In the genomic region with DNA sequence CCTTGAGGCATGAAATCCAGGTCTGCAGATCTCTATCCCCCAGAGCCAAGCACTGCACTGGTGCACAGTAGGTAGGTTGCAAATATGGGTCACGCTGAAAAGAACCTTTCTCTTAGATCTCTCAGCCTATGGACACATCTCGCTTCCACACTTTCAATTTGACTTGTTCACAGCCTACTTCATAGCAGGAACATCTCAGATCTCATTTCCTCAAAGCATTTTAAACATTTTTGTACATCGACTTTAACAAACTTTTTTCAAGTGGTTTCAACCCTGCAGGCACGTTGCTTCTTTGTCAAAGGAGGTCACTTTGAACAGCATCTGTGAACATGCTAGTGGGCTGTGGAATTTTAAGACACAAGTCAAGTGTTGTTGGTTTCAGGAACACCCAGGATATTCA, we compare ENCODE assay signal across 1 cellular context.
A peak's percentile ranks its signal among the peaks of the same experiment; 100 is the strongest.
TF ChIP-seq lines count a peak whose summit lies in the region.

No MANE protein-coding gene starts in this region.

TF ChIP-seq in GM12878, 131 proteins besides CTCF, POLR2A, EP300 and RAD21 (continued from another document):
- TF ChIP-seq, protein P1, sequence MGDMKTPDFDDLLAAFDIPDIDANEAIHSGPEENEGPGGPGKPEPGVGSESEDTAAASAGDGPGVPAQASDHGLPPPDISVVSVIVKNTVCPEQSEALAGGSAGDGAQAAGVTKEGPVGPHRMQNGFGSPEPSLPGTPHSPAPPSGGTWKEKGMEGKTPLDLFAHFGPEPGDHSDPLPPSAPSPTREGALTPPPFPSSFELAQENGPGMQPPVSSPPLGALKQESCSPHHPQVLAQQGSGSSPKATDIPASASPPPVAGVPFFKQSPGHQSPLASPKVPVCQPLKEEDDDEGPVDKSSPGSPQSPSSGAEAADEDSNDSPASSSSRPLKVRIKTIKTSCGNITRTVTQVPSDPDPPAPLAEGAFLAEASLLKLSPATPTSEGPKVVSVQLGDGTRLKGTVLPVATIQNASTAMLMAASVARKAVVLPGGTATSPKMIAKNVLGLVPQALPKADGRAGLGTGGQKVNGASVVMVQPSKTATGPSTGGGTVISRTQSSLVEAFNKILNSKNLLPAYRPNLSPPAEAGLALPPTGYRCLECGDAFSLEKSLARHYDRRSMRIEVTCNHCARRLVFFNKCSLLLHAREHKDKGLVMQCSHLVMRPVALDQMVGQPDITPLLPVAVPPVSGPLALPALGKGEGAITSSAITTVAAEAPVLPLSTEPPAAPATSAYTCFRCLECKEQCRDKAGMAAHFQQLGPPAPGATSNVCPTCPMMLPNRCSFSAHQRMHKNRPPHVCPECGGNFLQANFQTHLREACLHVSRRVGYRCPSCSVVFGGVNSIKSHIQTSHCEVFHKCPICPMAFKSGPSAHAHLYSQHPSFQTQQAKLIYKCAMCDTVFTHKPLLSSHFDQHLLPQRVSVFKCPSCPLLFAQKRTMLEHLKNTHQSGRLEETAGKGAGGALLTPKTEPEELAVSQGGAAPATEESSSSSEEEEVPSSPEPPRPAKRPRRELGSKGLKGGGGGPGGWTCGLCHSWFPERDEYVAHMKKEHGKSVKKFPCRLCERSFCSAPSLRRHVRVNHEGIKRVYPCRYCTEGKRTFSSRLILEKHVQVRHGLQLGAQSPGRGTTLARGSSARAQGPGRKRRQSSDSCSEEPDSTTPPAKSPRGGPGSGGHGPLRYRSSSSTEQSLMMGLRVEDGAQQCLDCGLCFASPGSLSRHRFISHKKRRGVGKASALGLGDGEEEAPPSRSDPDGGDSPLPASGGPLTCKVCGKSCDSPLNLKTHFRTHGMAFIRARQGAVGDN (IDR thresholded peaks at IDR 0.05): 0 out of 2 replicates have a peak, but pooled peaks have one; percentile 55
- TF ChIP-seq JUNB (IDR thresholded peaks at IDR 0.05): peak; percentile 93
- TF ChIP-seq CHD2 (IDR thresholded peaks at IDR 0.05; ENCODE audit: borderline replicate concordance, low read depth, low read length): 0 out of 2 replicates have a peak, but pooled peaks have one; percentile 5
- no peak for TF ChIP-seq SP1 (IDR thresholded peaks at IDR 0.05; ENCODE audit: low read depth, low read length)
- TF ChIP-seq EED (IDR thresholded peaks at IDR 0.05; ENCODE audit: low read depth): peak; percentile 97
- TF ChIP-seq POLR2AphosphoS2 (IDR thresholded peaks at IDR 0.05; ENCODE audit: low read depth, low read length): no peak
- no peak for TF ChIP-seq EZH2 (IDR thresholded peaks at IDR 0.05; ENCODE audit: borderline replicate concordance, control insufficient read depth, low read depth, low read length)
- no peak for TF ChIP-seq BMI1 (IDR thresholded peaks at IDR 0.05; ENCODE audit: borderline replicate concordance)
- TF ChIP-seq ATF7 (IDR thresholded peaks at IDR 0.05; ENCODE audit: low read depth): peak; percentile 46; the same call in 1 of the 2 replicates
- peak; percentile 46; the same call in 1 of the 2 replicates for TF ChIP-seq ZNF217 (IDR thresholded peaks at IDR 0.05)
- peak; percentile 10; the same call in 1 of the 2 replicates for TF ChIP-seq PAX5 (IDR thresholded peaks at IDR 0.05; ENCODE audit: borderline replicate concordance, low read depth, low read length)
- TF ChIP-seq NFYA (IDR thresholded peaks at IDR 0.05; ENCODE audit: borderline replicate concordance, low read depth, low read length): no peak
- no peak for TF ChIP-seq FOXK2 (IDR thresholded peaks at IDR 0.05)
- TF ChIP-seq, protein P2, sequence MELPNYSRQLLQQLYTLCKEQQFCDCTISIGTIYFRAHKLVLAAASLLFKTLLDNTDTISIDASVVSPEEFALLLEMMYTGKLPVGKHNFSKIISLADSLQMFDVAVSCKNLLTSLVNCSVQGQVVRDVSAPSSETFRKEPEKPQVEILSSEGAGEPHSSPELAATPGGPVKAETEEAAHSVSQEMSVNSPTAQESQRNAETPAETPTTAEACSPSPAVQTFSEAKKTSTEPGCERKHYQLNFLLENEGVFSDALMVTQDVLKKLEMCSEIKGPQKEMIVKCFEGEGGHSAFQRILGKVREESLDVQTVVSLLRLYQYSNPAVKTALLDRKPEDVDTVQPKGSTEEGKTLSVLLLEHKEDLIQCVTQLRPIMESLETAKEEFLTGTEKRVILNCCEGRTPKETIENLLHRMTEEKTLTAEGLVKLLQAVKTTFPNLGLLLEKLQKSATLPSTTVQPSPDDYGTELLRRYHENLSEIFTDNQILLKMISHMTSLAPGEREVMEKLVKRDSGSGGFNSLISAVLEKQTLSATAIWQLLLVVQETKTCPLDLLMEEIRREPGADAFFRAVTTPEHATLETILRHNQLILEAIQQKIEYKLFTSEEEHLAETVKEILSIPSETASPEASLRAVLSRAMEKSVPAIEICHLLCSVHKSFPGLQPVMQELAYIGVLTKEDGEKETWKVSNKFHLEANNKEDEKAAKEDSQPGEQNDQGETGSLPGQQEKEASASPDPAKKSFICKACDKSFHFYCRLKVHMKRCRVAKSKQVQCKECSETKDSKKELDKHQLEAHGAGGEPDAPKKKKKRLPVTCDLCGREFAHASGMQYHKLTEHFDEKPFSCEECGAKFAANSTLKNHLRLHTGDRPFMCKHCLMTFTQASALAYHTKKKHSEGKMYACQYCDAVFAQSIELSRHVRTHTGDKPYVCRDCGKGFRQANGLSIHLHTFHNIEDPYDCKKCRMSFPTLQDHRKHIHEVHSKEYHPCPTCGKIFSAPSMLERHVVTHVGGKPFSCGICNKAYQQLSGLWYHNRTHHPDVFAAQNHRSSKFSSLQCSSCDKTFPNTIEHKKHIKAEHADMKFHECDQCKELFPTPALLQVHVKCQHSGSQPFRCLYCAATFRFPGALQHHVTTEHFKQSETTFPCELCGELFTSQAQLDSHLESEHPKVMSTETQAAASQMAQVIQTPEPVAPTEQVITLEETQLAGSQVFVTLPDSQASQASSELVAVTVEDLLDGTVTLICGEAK (IDR thresholded peaks at IDR 0.05; ENCODE audit: borderline replicate concordance): no peak
- peak; percentile 57; the same call in 1 of the 2 replicates for TF ChIP-seq CREM (IDR thresholded peaks at IDR 0.05; ENCODE audit: low read depth)
- TF ChIP-seq, protein P3, sequence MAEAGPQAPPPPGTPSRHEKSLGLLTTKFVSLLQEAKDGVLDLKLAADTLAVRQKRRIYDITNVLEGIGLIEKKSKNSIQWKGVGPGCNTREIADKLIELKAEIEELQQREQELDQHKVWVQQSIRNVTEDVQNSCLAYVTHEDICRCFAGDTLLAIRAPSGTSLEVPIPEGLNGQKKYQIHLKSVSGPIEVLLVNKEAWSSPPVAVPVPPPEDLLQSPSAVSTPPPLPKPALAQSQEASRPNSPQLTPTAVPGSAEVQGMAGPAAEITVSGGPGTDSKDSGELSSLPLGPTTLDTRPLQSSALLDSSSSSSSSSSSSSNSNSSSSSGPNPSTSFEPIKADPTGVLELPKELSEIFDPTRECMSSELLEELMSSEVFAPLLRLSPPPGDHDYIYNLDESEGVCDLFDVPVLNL (IDR thresholded peaks at IDR 0.05; ENCODE audit: low read depth, low read length): no peak
- peak; percentile 95 for TF ChIP-seq IKZF1 (conservative IDR thresholded peaks at IDR 0.05)
- peak; percentile 94 for TF ChIP-seq IRF4 (IDR thresholded peaks at IDR 0.05; ENCODE audit: low read depth, low read length)
- TF ChIP-seq MEF2A (IDR thresholded peaks at IDR 0.05; ENCODE audit: insufficient read depth, low read depth, low read length): peak; percentile 82
- peak; percentile 71; the same call in 1 of the 2 replicates for TF ChIP-seq MTA2 (IDR thresholded peaks at IDR 0.05; ENCODE audit: low read depth)
- peak; percentile 84 for TF ChIP-seq SPI1 (IDR thresholded peaks at IDR 0.05; ENCODE audit: borderline replicate concordance, insufficient read depth, low read depth, low read length)
- TF ChIP-seq TCF7 (IDR thresholded peaks at IDR 0.05; ENCODE audit: borderline replicate concordance): peak; percentile 35; the same call in 1 of the 2 replicates
- TF ChIP-seq DPF2 (IDR thresholded peaks at IDR 0.05): peak; percentile 97
- TF ChIP-seq FOS (IDR thresholded peaks at IDR 0.05; ENCODE audit: borderline replicate concordance, extremely low read depth, insufficient read length): no peak
- peak; percentile 67; the same call in 1 of the 2 replicates for TF ChIP-seq BCL11A (IDR thresholded peaks at IDR 0.05; ENCODE audit: low read depth, low read length)
- TF ChIP-seq ETV6 (conservative IDR thresholded peaks at IDR 0.05 in 1 of 2, IDR thresholded peaks at IDR 0.05 in 1 of 2; ENCODE audit: borderline replicate concordance in 1 of 2, low read depth in 1 of 2): peak in 1 of 2 experiments; percentile 74; a peak in 2 of 4 replicates
- peak; percentile 67 for TF ChIP-seq NBN (IDR thresholded peaks at IDR 0.05)
- peak; percentile 57; the same call in 1 of the 2 replicates for TF ChIP-seq CREB1 (IDR thresholded peaks at IDR 0.05; ENCODE audit: low read depth)
- TF ChIP-seq, protein P4, sequence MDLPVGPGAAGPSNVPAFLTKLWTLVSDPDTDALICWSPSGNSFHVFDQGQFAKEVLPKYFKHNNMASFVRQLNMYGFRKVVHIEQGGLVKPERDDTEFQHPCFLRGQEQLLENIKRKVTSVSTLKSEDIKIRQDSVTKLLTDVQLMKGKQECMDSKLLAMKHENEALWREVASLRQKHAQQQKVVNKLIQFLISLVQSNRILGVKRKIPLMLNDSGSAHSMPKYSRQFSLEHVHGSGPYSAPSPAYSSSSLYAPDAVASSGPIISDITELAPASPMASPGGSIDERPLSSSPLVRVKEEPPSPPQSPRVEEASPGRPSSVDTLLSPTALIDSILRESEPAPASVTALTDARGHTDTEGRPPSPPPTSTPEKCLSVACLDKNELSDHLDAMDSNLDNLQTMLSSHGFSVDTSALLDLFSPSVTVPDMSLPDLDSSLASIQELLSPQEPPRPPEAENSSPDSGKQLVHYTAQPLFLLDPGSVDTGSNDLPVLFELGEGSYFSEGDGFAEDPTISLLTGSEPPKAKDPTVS (IDR thresholded peaks at IDR 0.05; ENCODE audit: low read depth, low read length): no peak
- TF ChIP-seq, protein P5, sequence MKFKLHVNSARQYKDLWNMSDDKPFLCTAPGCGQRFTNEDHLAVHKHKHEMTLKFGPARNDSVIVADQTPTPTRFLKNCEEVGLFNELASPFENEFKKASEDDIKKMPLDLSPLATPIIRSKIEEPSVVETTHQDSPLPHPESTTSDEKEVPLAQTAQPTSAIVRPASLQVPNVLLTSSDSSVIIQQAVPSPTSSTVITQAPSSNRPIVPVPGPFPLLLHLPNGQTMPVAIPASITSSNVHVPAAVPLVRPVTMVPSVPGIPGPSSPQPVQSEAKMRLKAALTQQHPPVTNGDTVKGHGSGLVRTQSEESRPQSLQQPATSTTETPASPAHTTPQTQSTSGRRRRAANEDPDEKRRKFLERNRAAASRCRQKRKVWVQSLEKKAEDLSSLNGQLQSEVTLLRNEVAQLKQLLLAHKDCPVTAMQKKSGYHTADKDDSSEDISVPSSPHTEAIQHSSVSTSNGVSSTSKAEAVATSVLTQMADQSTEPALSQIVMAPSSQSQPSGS (IDR thresholded peaks at IDR 0.05; ENCODE audit: low read length): peak; percentile 56; the same call in 1 of the 2 replicates
- TF ChIP-seq MTA3 (IDR thresholded peaks at IDR 0.05; ENCODE audit: borderline replicate concordance, low read length): peak; percentile 77; the same call in 1 of the 2 replicates
- TF ChIP-seq, protein P6, sequence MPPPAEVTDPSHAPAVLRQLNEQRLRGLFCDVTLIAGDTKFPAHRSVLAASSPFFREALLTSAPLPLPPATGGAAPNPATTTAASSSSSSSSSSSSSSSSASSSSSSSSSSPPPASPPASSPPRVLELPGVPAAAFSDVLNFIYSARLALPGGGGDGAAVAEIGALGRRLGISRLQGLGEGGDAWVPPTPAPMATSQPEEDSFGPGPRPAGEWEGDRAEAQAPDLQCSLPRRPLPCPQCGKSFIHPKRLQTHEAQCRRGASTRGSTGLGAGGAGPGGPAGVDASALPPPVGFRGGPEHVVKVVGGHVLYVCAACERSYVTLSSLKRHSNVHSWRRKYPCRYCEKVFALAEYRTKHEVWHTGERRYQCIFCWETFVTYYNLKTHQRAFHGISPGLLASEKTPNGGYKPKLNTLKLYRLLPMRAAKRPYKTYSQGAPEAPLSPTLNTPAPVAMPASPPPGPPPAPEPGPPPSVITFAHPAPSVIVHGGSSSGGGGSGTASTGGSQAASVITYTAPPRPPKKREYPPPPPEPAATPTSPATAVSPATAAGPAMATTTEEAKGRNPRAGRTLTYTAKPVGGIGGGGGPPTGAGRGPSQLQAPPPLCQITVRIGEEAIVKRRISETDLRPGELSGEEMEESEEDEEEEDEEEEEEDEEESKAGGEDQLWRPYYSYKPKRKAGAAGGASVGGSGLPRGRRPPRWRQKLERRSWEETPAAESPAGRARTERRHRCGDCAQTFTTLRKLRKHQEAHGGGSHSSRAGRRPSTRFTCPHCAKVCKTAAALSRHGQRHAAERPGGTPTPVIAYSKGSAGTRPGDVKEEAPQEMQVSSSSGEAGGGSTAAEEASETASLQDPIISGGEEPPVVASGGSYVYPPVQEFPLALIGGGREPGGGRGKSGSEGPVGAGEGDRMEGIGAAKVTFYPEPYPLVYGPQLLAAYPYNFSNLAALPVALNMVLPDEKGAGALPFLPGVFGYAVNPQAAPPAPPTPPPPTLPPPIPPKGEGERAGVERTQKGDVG (CRISPR knock-in tag; IDR thresholded peaks at IDR 0.05): no peak
- peak; percentile 89 for TF ChIP-seq NFIC (IDR thresholded peaks at IDR 0.05; ENCODE audit: low read depth, low read length)
- TF ChIP-seq, protein P7, sequence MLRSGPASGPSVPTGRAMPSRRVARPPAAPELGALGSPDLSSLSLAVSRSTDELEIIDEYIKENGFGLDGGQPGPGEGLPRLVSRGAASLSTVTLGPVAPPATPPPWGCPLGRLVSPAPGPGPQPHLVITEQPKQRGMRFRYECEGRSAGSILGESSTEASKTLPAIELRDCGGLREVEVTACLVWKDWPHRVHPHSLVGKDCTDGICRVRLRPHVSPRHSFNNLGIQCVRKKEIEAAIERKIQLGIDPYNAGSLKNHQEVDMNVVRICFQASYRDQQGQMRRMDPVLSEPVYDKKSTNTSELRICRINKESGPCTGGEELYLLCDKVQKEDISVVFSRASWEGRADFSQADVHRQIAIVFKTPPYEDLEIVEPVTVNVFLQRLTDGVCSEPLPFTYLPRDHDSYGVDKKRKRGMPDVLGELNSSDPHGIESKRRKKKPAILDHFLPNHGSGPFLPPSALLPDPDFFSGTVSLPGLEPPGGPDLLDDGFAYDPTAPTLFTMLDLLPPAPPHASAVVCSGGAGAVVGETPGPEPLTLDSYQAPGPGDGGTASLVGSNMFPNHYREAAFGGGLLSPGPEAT (IDR thresholded peaks at IDR 0.05; ENCODE audit: low read depth): peak; percentile 86
